1 cellular context compared by ENCODE assay signal in the genomic region with DNA sequence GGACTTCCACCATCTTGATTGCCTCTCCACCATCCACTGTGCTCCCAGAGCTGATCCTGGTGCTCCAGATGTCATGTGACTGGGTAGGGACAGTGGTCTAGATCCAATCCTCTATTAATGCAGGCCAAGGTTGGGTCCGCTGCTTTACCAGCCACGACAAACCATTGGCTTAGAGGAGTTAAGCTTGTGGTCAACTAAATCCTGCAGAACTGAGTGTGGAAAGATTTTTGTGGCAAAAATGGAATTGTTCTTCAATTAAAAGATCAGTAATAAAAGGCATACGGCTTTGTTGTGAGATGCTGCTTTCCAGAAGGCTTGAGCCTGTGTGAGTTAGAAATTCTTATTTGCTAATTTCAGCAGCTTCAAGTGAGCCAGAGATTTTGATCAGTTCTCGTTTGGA.
TF ChIP-seq lines count a peak whose summit lies in the region.

No MANE protein-coding gene starts in this region.

TF ChIP-seq in WTC11, 78 proteins besides CTCF, POLR2A, EP300 and RAD21 (continued from another document):
- no peak for TF ChIP-seq PRRX2 (CRISPR knock-in tag; IDR thresholded peaks at IDR 0.05)
- TF ChIP-seq OVOL2 (CRISPR knock-in tag; IDR thresholded peaks at IDR 0.05; ENCODE audit: borderline replicate concordance), result no peak
- no peak for TF ChIP-seq ELF4 (CRISPR knock-in tag; IDR thresholded peaks at IDR 0.05; ENCODE audit: low read depth)
- no peak for TF ChIP-seq CREB1 (CRISPR knock-in tag; IDR thresholded peaks at IDR 0.05)
